In the genomic region with DNA sequence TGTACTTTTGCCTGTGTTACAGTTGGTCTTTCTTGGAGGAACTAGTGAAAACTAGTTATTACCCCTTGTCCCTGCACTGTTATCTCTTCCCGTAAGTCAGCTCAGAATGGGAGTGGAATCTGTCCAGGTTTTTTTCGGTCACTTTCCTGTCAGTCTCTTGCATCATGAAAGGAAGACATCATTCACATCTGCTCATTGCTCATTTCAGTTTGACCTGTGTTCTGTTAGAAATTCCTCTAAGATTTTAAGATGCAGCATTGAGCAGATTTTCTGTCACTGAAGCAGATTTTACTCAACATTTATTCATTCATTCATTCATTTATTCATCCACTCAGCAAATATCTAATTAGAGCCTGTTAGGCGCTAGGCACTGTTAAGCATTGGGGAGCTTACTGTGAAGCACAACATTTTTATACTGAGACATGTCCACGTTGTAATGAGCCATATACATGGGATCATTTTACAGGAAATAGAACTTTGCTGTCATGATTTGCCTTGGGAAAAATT, we compare ENCODE assay signal across 16 cellular contexts. TPM values are rescaled to one million over a fixed set of nuclear protein-coding genes. Genes with fewer than 3 reads are reported as not detected.
DNase-seq lines count a peak whose midpoint lies in the region; ATAC-seq and TF ChIP-seq lines count a peak whose summit lies in the region.
"Had no signal": no experiment of that assay in that cellular context is flagged by ENCODE, and none has a peak within 500 bp of the region (broad histone marks: within the 10 kb centered on the region; RNA-seq: fewer than 3 reads in every experiment).

No MANE protein-coding gene starts in this region.

- H3K27me3 ChIP-seq in Caco-2 (replicated peaks; ENCODE audit: control insufficient read depth, insufficient read depth, low read length) (no peaks in the 10 kb centered on the region), Loucy (ENCODE audit: insufficient read depth, low read length, poor library complexity, severe bottlenecking) (no peaks in the 10 kb centered on the region)
- H3K27me3 ChIP-seq: BLaER1, heart right ventricle, thyroid gland had no signal

- H3K9me2 ChIP-seq in Loucy (replicated peaks; ENCODE audit: low read depth, low read length), result no peaks in the 10 kb centered on the region

- no peaks in the 10 kb centered on the region for H3K79me2 ChIP-seq in Loucy (ENCODE audit: insufficient read depth, low read length)

- H3K27ac Mint-ChIP-seq in Caco-2 (ENCODE audit: unreplicated experiment), result peak overlapping the region; percentile 75
- no peak overlapping the region for H3K27ac Mint-ChIP-seq in T-cell

- no TSS peak for BruUV-seq in Caco-2 (replicated peaks; lab: Mats Ljungman, UMichigan)

- no peak for TF ChIP-seq CTCF in Caco-2 (IDR thresholded peaks at IDR 0.05; ENCODE audit: insufficient read depth in 1 of 2, low read depth in 1 of 2, low read length in 1 of 2, severe bottlenecking in 1 of 2, unreplicated experiment in 1 of 2)
- no peak for TF ChIP-seq CTCF in Loucy (conservative IDR thresholded peaks at IDR 0.05; ENCODE audit: low read length)

- POLR2A ChIA-PET in Caco-2 (lab: Charles Lee) (no interaction called here), T-cell (lab: Charles Lee) (no interaction called here)

- intact Hi-C loops in Caco-2 (cut with micrococcal nuclease; ENCODE audit: unreplicated experiment) (no loop called here), cardiac septum (cut with DNase I) (no loop called here)

- no peak overlapping the region for H3K4me3 ChIP-seq in Caco-2 (ENCODE audit: low read depth, low read length)
- peak overlapping the region; percentile 52 for H3K4me3 ChIP-seq in Loucy (ENCODE audit: low read length, poor library complexity, severe bottlenecking)
- H3K4me3 ChIP-seq: BLaER1, heart right ventricle, thyroid gland had no signal

- H3K4me1 Mint-ChIP-seq in Caco-2 (ENCODE audit: low read depth, unreplicated experiment) (peaks cover 46% of the 10 kb centered on the region), T-cell (peaks cover 14 to 31% (median 17%) of the 10 kb centered on the region in 3 donors)

- H2AFZ ChIP-seq in Loucy (ENCODE audit: low read length), result no peak overlapping the region

- H3K27me3 Mint-ChIP-seq in Caco-2 (ENCODE audit: insufficient read depth, unreplicated experiment) (no peaks in the 10 kb centered on the region), T-cell (no peaks in the 10 kb centered on the region)
- H3K27me3 Mint-ChIP-seq: central memory CD8-positive, alpha-beta T cell; naive thymus-derived CD4-positive, alpha-beta T cell had no signal

- H3K9me3 ChIP-seq in Caco-2, result no peaks in the 10 kb centered on the region
- no peaks in the 10 kb centered on the region for H3K9me3 ChIP-seq in Loucy (ENCODE audit: insufficient read depth, low read depth, low read length)
- H3K9me3 ChIP-seq: BLaER1, heart right ventricle, thyroid gland had no signal

- H4K20me1 ChIP-seq in Loucy (ENCODE audit: insufficient read depth, low read length, poor library complexity, severe bottlenecking), result no peaks in the 10 kb centered on the region
- H4K20me1 ChIP-seq: BLaER1 had no signal

- no peaks in the 10 kb centered on the region for H3K9me3 Mint-ChIP-seq in Caco-2 (ENCODE audit: unreplicated experiment)
- H3K9me3 Mint-ChIP-seq in T-cell, result no peaks in the 10 kb centered on the region
- H3K9me3 Mint-ChIP-seq: central memory CD8-positive, alpha-beta T cell; naive thymus-derived CD4-positive, alpha-beta T cell had no signal

- H3K9ac ChIP-seq in Loucy (ENCODE audit: low read depth, low read length, poor library complexity, severe bottlenecking), result peak overlapping the region; percentile 56
- H3K9ac ChIP-seq: BLaER1, KMS-11 had no signal

- H3K4me1 ChIP-seq in Caco-2 (peaks cover 44% of the 10 kb centered on the region), Loucy (ENCODE audit: insufficient read depth, low read length, poor library complexity, severe bottlenecking) (peaks cover 45% of the 10 kb centered on the region)

- H3K4me2 ChIP-seq in Loucy (ENCODE audit: low read depth, low read length, poor library complexity, severe bottlenecking), result peak overlapping the region; percentile 65
- H3K4me2 ChIP-seq: BLaER1, KMS-11 had no signal

- H3K36me3 Mint-ChIP-seq in Caco-2 (ENCODE audit: insufficient read depth, unreplicated experiment) (peaks cover 98% of the 10 kb centered on the region), T-cell (peaks cover 51% of the 10 kb centered on the region)

- CTCF ChIA-PET in Caco-2 (lab: Charles Lee) (interaction anchor here (2.6 kb wide), 1 partner anchor 33 kb away, joined by 8 read pairs; the partner anchor contains the start of gene HINT3), T-cell (lab: Charles Lee) (interaction anchor here (0.6 to 1.5 kb wide), 3 partner anchors 17 to 615 kb away, joined by 3 to 4 read pairs (median 4); no protein-coding TSS in a partner anchor)

- peaks cover 4% of the 10 kb centered on the region; the same call in 1 of the 2 replicates for H3F3A ChIP-seq in Loucy (ENCODE audit: low read depth)

- H3K36me3 ChIP-seq in Caco-2 (ENCODE audit: control insufficient read depth, insufficient read depth, low read length) (peaks cover 9% of the 10 kb centered on the region), Loucy (ENCODE audit: insufficient read depth, low read length) (peaks cover 41% of the 10 kb centered on the region; the same call in 1 of the 2 replicates)

- DNase-seq in Caco-2 (no peak), amniotic epithelial cell (ENCODE audit: low read depth) (peak; percentile 51), left lobe of liver (ENCODE audit: low spot score) (no peak), T-cell (no peak), cardiac septum (ENCODE audit: low spot score) (no peak)
- DNase-seq: activated naive CD4-positive, alpha-beta T cell treated with anti-CD3 and anti-CD28 coated beads, Interleukin-2, amount 50 U/mL, for 16 hours; DND-41; heart right ventricle; naive thymus-derived CD4-positive, alpha-beta T cell; NCI-H510A; thyroid gland had no signal

- ATAC-seq in left lobe of liver (peak; percentile 24), T-cell (replicated peaks in 1 of 4) (no peak), HG03175 (IDR thresholded peaks at IDR 0.05; ENCODE audit: unreplicated experiment) (no peak)
- ATAC-seq: naive thymus-derived CD4-positive, alpha-beta T cell had no signal

- H3K4me3 Mint-ChIP-seq in Caco-2 (ENCODE audit: unreplicated experiment), result peak overlapping the region; percentile 42
- H3K4me3 Mint-ChIP-seq in T-cell, result no peak overlapping the region
- H3K4me3 Mint-ChIP-seq: central memory CD8-positive, alpha-beta T cell had no signal

RNA-seq across cellular contexts. Expression of gene HINT3, which starts 33.1 kb away (rescaled TPM):
- total RNA-seq in Caco-2 (2022) (20.2 and 24.6 TPM in 2 replicates), left lobe of liver (9.1 TPM), T-cell (10 to 100 TPM in 3 of 5 donors, 1 to 10 TPM in 2; 8.5 to 11.7 (median 10.5) TPM), cardiac septum (35.0 TPM)
